In genomic region chr11:83072689-83073242, GRCh38 we compare ENCODE assay signal across 1 cellular context.
TF ChIP-seq lines count a peak whose summit lies in the region.

No MANE protein-coding gene starts in this region.

TF ChIP-seq in H1, 55 proteins besides CTCF, POLR2A, EP300 and RAD21:
- TF ChIP-seq E2F6 (IDR thresholded peaks at IDR 0.05), result peak; percentile 64; the same call in 1 of the 2 replicates
- no peak for TF ChIP-seq RXRA (IDR thresholded peaks at IDR 0.05; ENCODE audit: insufficient read depth, low read depth, low read length)
- no peak for TF ChIP-seq KDM5A (IDR thresholded peaks at IDR 0.05; ENCODE audit: low read length)
- no peak for TF ChIP-seq NANOG (IDR thresholded peaks at IDR 0.05; ENCODE audit: insufficient read depth, low read depth, low read length, poor library complexity, severe bottlenecking)
- no peak for TF ChIP-seq BCL11A (IDR thresholded peaks at IDR 0.05; ENCODE audit: low read depth in 2 of 2, low read length in 2 of 2)
- no peak for TF ChIP-seq ASH2L (IDR thresholded peaks at IDR 0.05; ENCODE audit: low read length)
- TF ChIP-seq TBP (IDR thresholded peaks at IDR 0.05; ENCODE audit: low read depth, low read length), result no peak
- TF ChIP-seq POLR2AphosphoS5 (IDR thresholded peaks at IDR 0.05; ENCODE audit: low read depth, low read length), result peak; percentile 53; the same call in 1 of the 2 replicates
- TF ChIP-seq PHF8 (conservative IDR thresholded peaks at IDR 0.05; ENCODE audit: low read depth, low read length), result no peak
- no peak for TF ChIP-seq SIN3A (conservative IDR thresholded peaks at IDR 0.05 in 1 of 2, IDR thresholded peaks at IDR 0.05 in 1 of 2; ENCODE audit: low read depth in 1 of 2, low read length in 2 of 2)
- TF ChIP-seq JUN (IDR thresholded peaks at IDR 0.05; ENCODE audit: low read depth, low read length), result no peak
TF ChIP-seq in H1: peak in this region for 2.
